ENCODE assay signal across 14 cellular contexts in genomic region chr6:146892613-146893401, GRCh38.
DNase-seq lines count a peak whose midpoint lies in the region; ATAC-seq, FAIRE-seq and TF ChIP-seq lines count a peak whose summit lies in the region.
"Had no signal": no experiment of that assay in that cellular context is flagged by ENCODE, and none has a peak within 500 bp of the region (broad histone marks: within the 10 kb centered on the region; RNA-seq: fewer than 3 reads in every experiment).

No MANE protein-coding gene starts in this region.

- H3K27me3 ChIP-seq in foreskin keratinocyte: no peaks in the 10 kb centered on the region
- H3K27me3 ChIP-seq: BE2C, stomach had no signal

- H3K27me3 Mint-ChIP-seq in stimulated activated naive CD8-positive, alpha-beta T cell treated with anti-CD3 and anti-CD28 coated beads, Interleukin-15, Interleukin-2, amounts not matched to agents 100 ng/mL and 50 ng/mL, for 24 hours: peaks cover 3% of the 10 kb centered on the region

- no peak overlapping the region for H3K9ac ChIP-seq in kidney (ENCODE audit: low read length in 2 of 2)

- no peak for ATAC-seq in stimulated activated naive CD8-positive, alpha-beta T cell treated with anti-CD3 and anti-CD28 coated beads, Interleukin-15, Interleukin-2, amounts not matched to agents 100 U/mL and 50 U/mL, for 24 hours
- ATAC-seq in SK-N-SH treated with all-trans-retinoic acid at 6 μM for 48 hours: peak; percentile 89
- peak; percentile 53 for ATAC-seq in foreskin keratinocyte
- ATAC-seq in HG03196 (IDR thresholded peaks at IDR 0.05; ENCODE audit: unreplicated experiment): no peak
- ATAC-seq in HG02938 (IDR thresholded peaks at IDR 0.05; ENCODE audit: unreplicated experiment): no peak
- ATAC-seq: activated naive CD4-positive, alpha-beta T cell treated with anti-CD3 and anti-CD28 coated beads, Interleukin-2, amount 50 U/mL, for 72 hours; esophagus mucosa had no signal

- no peak for TF ChIP-seq CTCF in foreskin keratinocyte (conservative IDR thresholded peaks at IDR 0.05)
- no peak for TF ChIP-seq CTCF in kidney (IDR thresholded peaks at IDR 0.05; ENCODE audit: borderline replicate concordance, extremely low read depth, insufficient read depth)

- no peaks in the 10 kb centered on the region for H3K36me3 ChIP-seq in kidney (ENCODE audit: control insufficient read depth in 1 of 2, insufficient read depth in 2 of 2, low read length in 2 of 2)
- H3K36me3 ChIP-seq: BE2C, stomach had no signal

- peak overlapping the region; percentile 21 for H3K27ac Mint-ChIP-seq in stimulated activated naive CD8-positive, alpha-beta T cell treated with anti-CD3 and anti-CD28 coated beads, Interleukin-15, Interleukin-2, amounts not matched to agents 100 ng/mL and 50 ng/mL, for 24 hours
- H3K27ac Mint-ChIP-seq: activated naive CD4-positive, alpha-beta T cell treated with anti-CD3 and anti-CD28 coated beads, Interleukin-2, amount 50 U/mL, for 72 hours had no signal

- intact Hi-C loops in kidney (cut with DNase I): no loop called here

- H3K27ac ChIP-seq in foreskin keratinocyte (no peak overlapping the region), kidney (ENCODE audit: low read depth in 2 of 2, low read length in 2 of 2) (no peak overlapping the region)
- H3K27ac ChIP-seq: stomach had no signal

- no peaks in the 10 kb centered on the region for H3K9me3 Mint-ChIP-seq in stimulated activated naive CD8-positive, alpha-beta T cell treated with anti-CD3 and anti-CD28 coated beads, Interleukin-15, Interleukin-2, amounts not matched to agents 100 ng/mL and 50 ng/mL, for 24 hours
- H3K9me3 Mint-ChIP-seq: activated naive CD4-positive, alpha-beta T cell treated with anti-CD3 and anti-CD28 coated beads, Interleukin-2, amount 50 U/mL, for 72 hours had no signal

- no peak overlapping the region for H3K4me3 Mint-ChIP-seq in stimulated activated naive CD8-positive, alpha-beta T cell treated with anti-CD3 and anti-CD28 coated beads, Interleukin-15, Interleukin-2, amounts not matched to agents 100 ng/mL and 50 ng/mL, for 24 hours

- FAIRE-seq in urothelium cell line (lab: Jason Lieb, UNC) (no peak), kidney (lab: Jason Lieb, UNC) (no peak)
- FAIRE-seq: GM12891 had no signal

- H3K4me1 ChIP-seq in foreskin keratinocyte (no peaks in the 10 kb centered on the region), kidney (ENCODE audit: control insufficient read depth in 1 of 2, insufficient read depth in 1 of 2, low read depth in 1 of 2, low read length in 2 of 2) (no peaks in the 10 kb centered on the region)
- H3K4me1 ChIP-seq: BE2C, stomach had no signal

- H3K36me3 Mint-ChIP-seq in stimulated activated naive CD8-positive, alpha-beta T cell treated with anti-CD3 and anti-CD28 coated beads, Interleukin-15, Interleukin-2, amounts not matched to agents 100 ng/mL and 50 ng/mL, for 24 hours (ENCODE audit: low read depth): no peaks in the 10 kb centered on the region
- H3K36me3 Mint-ChIP-seq: activated naive CD4-positive, alpha-beta T cell treated with anti-CD3 and anti-CD28 coated beads, Interleukin-2, amount 50 U/mL, for 72 hours had no signal

- H3K9me3 ChIP-seq in kidney (ENCODE audit: control insufficient read depth in 1 of 2, low read length in 2 of 2): no peaks in the 10 kb centered on the region
- H3K9me3 ChIP-seq: BE2C, stomach had no signal

- peaks cover 6% of the 10 kb centered on the region for H3K4me1 Mint-ChIP-seq in stimulated activated naive CD8-positive, alpha-beta T cell treated with anti-CD3 and anti-CD28 coated beads, Interleukin-15, Interleukin-2, amounts not matched to agents 100 ng/mL and 50 ng/mL, for 24 hours (ENCODE audit: low read depth)

- no peak overlapping the region for H3K4me3 ChIP-seq in kidney (ENCODE audit: low read length in 2 of 2)
- H3K4me3 ChIP-seq: stomach had no signal

- no peak for DNase-seq in stimulated activated naive CD8-positive, alpha-beta T cell treated with anti-CD3 and anti-CD28 coated beads, Interleukin-15, Interleukin-2, amounts not matched to agents 100 U/mL and 50 U/mL, for 24 hours
- DNase-seq in foreskin keratinocyte (peak in 1 of 2 donors; percentile 30), urothelium cell line (ENCODE audit: low spot score) (peak; percentile 37), kidney (no peak)
- DNase-seq: BE2C, midbrain, stomach had no signal

TF ChIP-seq in SK-N-SH treated with all-trans-retinoic acid at 6 μM for 48 hours, 23 proteins besides CTCF, POLR2A, EP300 and RAD21:
- TF ChIP-seq ZC3H10 (CRISPR knock-in tag; IDR thresholded peaks at IDR 0.05) (0 out of 2 replicates have a peak, but pooled peaks have one; percentile 30), ZNF565 (CRISPR knock-in tag; conservative IDR thresholded peaks at IDR 0.05; ENCODE audit: low read depth) (no peak)

Comparison
In these comparisons a context has a peak if more than half of its experiments do, and no peak if none do; other contexts are left out.
1. ATAC-seq: peak in SK-N-SH treated with all-trans-retinoic acid at 6 μM for 48 hours (single experiment) and foreskin keratinocyte (single experiment); none in stimulated activated naive CD8-positive, alpha-beta T cell treated with anti-CD3 and anti-CD28 coated beads, Interleukin-15, Interleukin-2, amounts not matched to agents 100 U/mL and 50 U/mL, for 24 hours (single experiment), HG03196 (single experiment) and HG02938 (single experiment).